ENCODE assay signal across 16 cellular contexts in the genomic region with DNA sequence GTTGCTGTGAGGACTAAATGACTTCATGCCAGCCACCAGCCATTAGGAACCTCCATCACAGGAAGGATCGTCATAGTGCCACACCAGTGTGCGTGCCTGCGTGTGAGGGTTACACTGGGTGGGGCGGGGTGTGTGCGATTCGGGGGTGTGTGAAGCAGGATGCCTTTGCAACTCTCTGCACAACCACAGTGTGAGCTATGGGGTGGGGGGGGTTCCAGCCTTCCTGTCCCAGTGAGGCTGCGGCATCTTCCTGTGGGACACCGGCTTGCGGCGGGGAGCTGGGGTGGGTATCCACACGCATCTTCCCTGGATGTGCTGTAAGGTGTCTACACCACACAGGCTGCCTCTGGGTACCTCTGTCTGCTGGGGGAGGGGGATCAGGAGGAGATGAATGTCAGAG. TPM values are rescaled to one million over a fixed set of nuclear protein-coding genes. Genes with fewer than 3 reads are reported as not detected.
A peak's percentile ranks its signal among the peaks of the same experiment; 100 is the strongest.
DNase-seq lines count a peak whose midpoint lies in the region; ATAC-seq and TF ChIP-seq lines count a peak whose summit lies in the region.
"Had no signal": no experiment of that assay in that cellular context is flagged by ENCODE, and none has a peak within 500 bp of the region (broad histone marks: within the 10 kb centered on the region; RNA-seq: fewer than 3 reads in every experiment).

No MANE protein-coding gene starts in this region.

- H3K9me3 ChIP-seq in H9 (ENCODE audit: control insufficient read depth, low read depth, low read length) = no peaks in the 10 kb centered on the region
- no peaks in the 10 kb centered on the region for H3K9me3 ChIP-seq in ovary
- H3K9me3 ChIP-seq: A549 had no signal

- WGBS in H9 (ENCODE audit: extremely low coverage, insufficient read length, low lambda C conversion rate) = no CpG with 5 or more reads among the region's 11 CpGs
- WGBS in ovary, 3 donors = 58 to 75% (median 61%) methylated on average over 11 of the region's 11 CpGs

- H4K20me1 ChIP-seq in H9 (ENCODE audit: control insufficient read depth, insufficient read depth, insufficient read length) = no peaks in the 10 kb centered on the region

- H2BK12ac ChIP-seq in H9 (ENCODE audit: insufficient read length, low read depth, low read length) = no peak overlapping the region

- H3K27ac ChIP-seq in H9 (ENCODE audit: insufficient read length, low read depth, low read length) = no peak overlapping the region
- no peak overlapping the region for H3K27ac ChIP-seq in ovary
- H3K27ac ChIP-seq: A549, VCaP had no signal

- H3K4me3 Mint-ChIP-seq in activated CD4-positive, alpha-beta T cell treated with anti-CD3 and anti-CD28 coated beads for 36 hours = no peak overlapping the region
- H3K4me3 Mint-ChIP-seq in H9 = peak overlapping the region; percentile 7 to 77; a peak in 4 of 5 replicates

- H2BK120ac ChIP-seq in H9 (ENCODE audit: low read depth, low read length, poor library complexity, severe bottlenecking) = no peak overlapping the region

- no peak overlapping the region for H2BK15ac ChIP-seq in H9 (ENCODE audit: low read depth, low read length)

- H3K4me1 Mint-ChIP-seq in activated CD4-positive, alpha-beta T cell treated with anti-CD3 and anti-CD28 coated beads for 36 hours = peaks cover 5% of the 10 kb centered on the region
- H3K4me1 Mint-ChIP-seq in H9 = peaks cover 2 to 12% of the 10 kb centered on the region in 2 experiments; a peak in 2 of 4 replicates

- peak overlapping the region; percentile 23 for H3K4me2 ChIP-seq in H9 (ENCODE audit: insufficient read depth, insufficient read length, low read length)

- no peak overlapping the region for H3K23ac ChIP-seq in H9 (ENCODE audit: insufficient read length, low read depth, low read length)

- TF ChIP-seq POLR2A in ovary (IDR thresholded peaks at IDR 0.05) (no peak), GM18505 (IDR thresholded peaks at IDR 0.05; ENCODE audit: borderline replicate concordance, extremely low read depth, insufficient read depth, insufficient read length) (no peak)

- H3K4me1 ChIP-seq in H9 (ENCODE audit: insufficient read depth, low read length) (no peaks in the 10 kb centered on the region), ovary (ENCODE audit: insufficient read depth) (peaks cover 5% of the 10 kb centered on the region)

- no peaks in the 10 kb centered on the region for H3K36me3 Mint-ChIP-seq in activated CD4-positive, alpha-beta T cell treated with anti-CD3 and anti-CD28 coated beads for 36 hours (ENCODE audit: low read depth)
- no peaks in the 10 kb centered on the region for H3K36me3 Mint-ChIP-seq in H9 (ENCODE audit: insufficient read depth in 1 of 3, low read depth in 3 of 3)

- H3K9me3 Mint-ChIP-seq in activated CD4-positive, alpha-beta T cell treated with anti-CD3 and anti-CD28 coated beads for 36 hours (ENCODE audit: low read depth) = no peaks in the 10 kb centered on the region
- H3K9me3 Mint-ChIP-seq in H9 = peaks cover 2 to 4% of the 10 kb centered on the region in 2 experiments; a peak in 2 of 5 replicates
- H3K9me3 Mint-ChIP-seq: activated T-helper 2 cell treated with anti-CD3 and anti-CD28 coated beads, Interferon-gamma antibody, Interleukin-2, Interleukin-4, amounts not matched to agents 10 μg/mL and 5 μg/mL and 100 μg/mL, durations not matched to agents 14 hours and 24 hours and 36 hours had no signal

- peak; percentile 30 for ATAC-seq in activated CD4-positive, alpha-beta T cell treated with anti-CD3 and anti-CD28 coated beads for 36 hours
- ATAC-seq in left ventricle myocardium superior = no peak
- ATAC-seq in GM18505 (IDR thresholded peaks at IDR 0.05; ENCODE audit: unreplicated experiment) = no peak
- no peak for ATAC-seq in GM21423 (IDR thresholded peaks at IDR 0.05; ENCODE audit: unreplicated experiment)
- ATAC-seq in GM18861 (IDR thresholded peaks at IDR 0.05; ENCODE audit: unreplicated experiment) = no peak
- ATAC-seq: A549, GM12878 had no signal

- H2AK5ac ChIP-seq in H9 (ENCODE audit: insufficient read length, low read length) = no peak overlapping the region

- peaks cover 16% of the 10 kb centered on the region for H3K23me2 ChIP-seq in H9 (ENCODE audit: insufficient read length, low read depth, low read length, poor library complexity, severe bottlenecking)

- no peak overlapping the region for H4K91ac ChIP-seq in H9 (ENCODE audit: insufficient read length, low read depth, low read length)

- H3K9ac ChIP-seq in H9 (ENCODE audit: extremely low read depth, insufficient read length, low read length) = no peak overlapping the region

- no peak overlapping the region for H3T11ph ChIP-seq in H9 (ENCODE audit: low read length)

- peaks cover 33% of the 10 kb centered on the region; the same call in 1 of the 2 replicates for H3K27me3 ChIP-seq in H9 (ENCODE audit: insufficient read depth, low read length)
- H3K27me3 ChIP-seq in ovary = peaks cover 10% of the 10 kb centered on the region

- H2BK5ac ChIP-seq in H9 (ENCODE audit: insufficient read length, low read length) = no peak overlapping the region

- DNase-seq in activated CD4-positive, alpha-beta T cell treated with anti-CD3 and anti-CD28 coated beads for 36 hours = peak; percentile 19
- no peak for DNase-seq in activated CD4-positive, alpha-beta T cell treated with anti-CD3 and anti-CD28 coated beads for 48 hours
- peak; percentile 20 for DNase-seq in H9
- DNase-seq in left ventricle myocardium superior = peak; percentile 17
- peak; percentile 3 to 22 (median 9) for DNase-seq in ovary
- DNase-seq: NCI-H1105, NCI-H510A treated with DMSO at 0.1 percent for 48 hours, RPMI8226 had no signal

- H4K8ac ChIP-seq in H9 (replicated peaks; ENCODE audit: insufficient read length, low read depth, low read length) = no peak overlapping the region

- H3K79me1 ChIP-seq in H9 (ENCODE audit: insufficient read depth, low read depth, low read length, poor library complexity, severe bottlenecking) = no peaks in the 10 kb centered on the region

- no peaks in the 10 kb centered on the region for H3K36me3 ChIP-seq in ovary

- TF ChIP-seq EP300 in ovary (IDR thresholded peaks at IDR 0.05) = no peak

- no peak overlapping the region for H3K4me3 ChIP-seq in ovary
- H3K4me3 ChIP-seq: A549, GM12878 had no signal

- POLR2A ChIA-PET in activated CD4-positive, alpha-beta T cell treated with anti-CD3 and anti-CD28 coated beads for 36 hours (lab: Charles Lee) = no interaction called here

- CTCF ChIA-PET in activated CD4-positive, alpha-beta T cell treated with anti-CD3 and anti-CD28 coated beads for 36 hours (lab: Charles Lee) = interaction anchor here (0.6 kb wide), 1 partner anchor 150 kb away, joined by 3 read pairs; no protein-coding TSS in a partner anchor

- H3K4ac ChIP-seq in H9 (ENCODE audit: low read depth, low read length) = no peak overlapping the region

- no peak overlapping the region for H4K5ac ChIP-seq in H9 (ENCODE audit: insufficient read length, low read depth, low read length)

- H3K18ac ChIP-seq in H9 (ENCODE audit: insufficient read length, low read depth, low read length) = no peak overlapping the region

- TF ChIP-seq CTCF in H9 (conservative IDR thresholded peaks at IDR 0.05) = no peak
- TF ChIP-seq CTCF in ovary (IDR thresholded peaks at IDR 0.05) = no peak

- H2BK20ac ChIP-seq in H9 (ENCODE audit: low read depth, low read length, poor library complexity, severe bottlenecking) = no peak overlapping the region

- H3K27me3 Mint-ChIP-seq in activated CD4-positive, alpha-beta T cell treated with anti-CD3 and anti-CD28 coated beads for 36 hours = peaks cover 20% of the 10 kb centered on the region
- peaks cover 69% of the 10 kb centered on the region for H3K27me3 Mint-ChIP-seq in H9 (ENCODE audit: low read depth)

- no peaks in the 10 kb centered on the region for H3K79me2 ChIP-seq in H9 (ENCODE audit: insufficient read depth, low read length)

- no peak overlapping the region for H3K56ac ChIP-seq in H9 (ENCODE audit: insufficient read length, low read depth, low read length)

- no peak overlapping the region for H2AFZ ChIP-seq in H9 (ENCODE audit: low read length)

- no peak overlapping the region for H3K27ac Mint-ChIP-seq in activated CD4-positive, alpha-beta T cell treated with anti-CD3 and anti-CD28 coated beads for 36 hours
- H3K27ac Mint-ChIP-seq in H9 = no peak overlapping the region
- H3K27ac Mint-ChIP-seq: activated T-helper 2 cell treated with anti-CD3 and anti-CD28 coated beads, Interferon-gamma antibody, Interleukin-2, Interleukin-4, amounts not matched to agents 10 μg/mL and 5 μg/mL and 100 μg/mL, durations not matched to agents 14 hours and 24 hours and 36 hours had no signal

- intact Hi-C loops in activated CD4-positive, alpha-beta T cell treated with anti-CD3 and anti-CD28 coated beads for 36 hours (cut with DNase I, micrococcal nuclease) = loop anchor here (5.0 to 10.0 kb wide), 4 partner anchors 91 to 682 kb away; a partner anchor contains a TSS
- intact Hi-C loops in left ventricle myocardium superior (cut with micrococcal nuclease) (no loop called here), ovary (cut with DNase I) (loop anchor here (5.0 to 10.0 kb wide), 4 partner anchors 544 to 684 kb away; no protein-coding TSS in a partner anchor)

- H3K14ac ChIP-seq in H9 (ENCODE audit: insufficient read depth, low read length) = no peak overlapping the region

RNA-seq across cellular contexts. Expression of a gene that starts 6.8 kb away (rescaled TPM):
- total RNA-seq in activated CD4-positive, alpha-beta T cell treated with anti-CD3 and anti-CD28 coated beads for 36 hours = under 1 TPM; 0.05 to 0.09 TPM
- total RNA-seq in H9 (2021) = 3.7 and 4.0 TPM in 2 replicates
- 12.0 TPM for total RNA-seq in left ventricle myocardium superior
- total RNA-seq in ovary = 1 to 10 TPM in 2 of 7 donors, under 1 TPM in 5; 0.25 to 1.5 (median 0.78) TPM
- polyA plus RNA-seq in ovary = under 1 TPM; 0.05 to 0.46 TPM
- total RNA-seq: activated T-helper 2 cell treated with anti-CD3 and anti-CD28 coated beads, Interferon-gamma antibody, Interleukin-2, Interleukin-4, amounts not matched to agents 10 μg/mL and 5 μg/mL and 100 μg/mL, durations not matched to agents 14 hours and 24 hours and 36 hours; GM12878; myocyte had no signal
